Comparison of ENCODE assay signal across 2 cellular contexts in genomic region chr10:63423489-63423888, GRCh38.
TF ChIP-seq lines count a peak whose summit lies in the region.

No MANE protein-coding gene starts in this region.

TF ChIP-seq in IMR-90, 13 proteins besides CTCF, POLR2A, EP300 and RAD21:
- TF ChIP-seq MAFK (IDR thresholded peaks at IDR 0.05; ENCODE audit: low read depth, low read length) (peak; percentile 80), RFX5 (IDR thresholded peaks at IDR 0.05; ENCODE audit: low read depth, low read length) (no peak), USF2 (IDR thresholded peaks at IDR 0.05; ENCODE audit: low read depth, low read length) (no peak), NFE2L2 (IDR thresholded peaks at IDR 0.05; ENCODE audit: low read depth, low read length) (peak; percentile 92), CEBPB (IDR thresholded peaks at IDR 0.05; ENCODE audit: low read depth, low read length) (no peak), RCOR1 (IDR thresholded peaks at IDR 0.05; ENCODE audit: insufficient replicate concordance, low read length) (no peak), FOS (IDR thresholded peaks at IDR 0.05; ENCODE audit: low read depth, low read length) (no peak), SMC3 (IDR thresholded peaks at IDR 0.05; ENCODE audit: low read depth, low read length) (no peak), MXI1 (IDR thresholded peaks at IDR 0.05; ENCODE audit: borderline replicate concordance, low read depth, low read length) (no peak), BHLHE40 (IDR thresholded peaks at IDR 0.05; ENCODE audit: low read depth, low read length) (no peak), CHD1 (IDR thresholded peaks at IDR 0.05; ENCODE audit: low read depth, low read length) (no peak)

TF ChIP-seq in K562, 482 proteins besides CTCF, POLR2A, EP300 and RAD21 (continues in another document):
- TF ChIP-seq RUNX1 (IDR thresholded peaks at IDR 0.05; ENCODE audit: low read depth) (no peak), ARID1B (IDR thresholded peaks at IDR 0.05) (peak; percentile 52; the same call in 1 of the 2 replicates), CBFB (CRISPR knock-in tag; IDR thresholded peaks at IDR 0.05) (no peak), EP400 (IDR thresholded peaks at IDR 0.05) (peak; percentile 28; the same call in 1 of the 2 replicates), RBM15 (IDR thresholded peaks at IDR 0.05; ENCODE audit: insufficient read depth, low read length) (no peak), ZC3H4 (CRISPR knock-in tag; IDR thresholded peaks at IDR 0.05; ENCODE audit: borderline replicate concordance) (no peak), RFX5 (IDR thresholded peaks at IDR 0.05; ENCODE audit: low read depth, low read length) (no peak), DPF2 (IDR thresholded peaks at IDR 0.05) (peak; percentile 44; the same call in 1 of the 2 replicates), DNMT1 (IDR thresholded peaks at IDR 0.05) (no peak), CHAMP1 (IDR thresholded peaks at IDR 0.05) (peak; percentile 81; the same call in 1 of the 2 replicates), ZBTB43 (CRISPR knock-in tag; IDR thresholded peaks at IDR 0.05) (no peak), SOX6 (IDR thresholded peaks at IDR 0.05) (no peak; the same call in 1 of the 2 replicates), NFRKB (IDR thresholded peaks at IDR 0.05; ENCODE audit: low read depth) (no peak), ZNF444 (CRISPR knock-in tag; IDR thresholded peaks at IDR 0.05) (no peak), NR2C2 (CRISPR knock-in tag; IDR thresholded peaks at IDR 0.05) (no peak), NR2C2 (tag; IDR thresholded peaks at IDR 0.05) (no peak), HNRNPLL (IDR thresholded peaks at IDR 0.05; ENCODE audit: low read depth, low read length, poor library complexity, severe bottlenecking) (no peak), RNF219 (CRISPR knock-in tag; IDR thresholded peaks at IDR 0.05) (no peak), HDAC3 (IDR thresholded peaks at IDR 0.05; ENCODE audit: borderline replicate concordance, partially characterized antibody) (peak; percentile 45), MTA2 (IDR thresholded peaks at IDR 0.05; ENCODE audit: low read depth) (no peak), TRIM24 (IDR thresholded peaks at IDR 0.05) (0 out of 4 replicates have a peak, but pooled peaks of 1 of the 2 experiments have one; percentile 24), MAFK (IDR thresholded peaks at IDR 0.05; ENCODE audit: low read length) (peak; percentile 94), FOSL1 (tag; conservative IDR thresholded peaks at IDR 0.05) (no peak), UBTF (IDR thresholded peaks at IDR 0.05; ENCODE audit: borderline replicate concordance in 1 of 2, low read depth in 2 of 2, low read length in 2 of 2) (no peak), BRF2 (IDR thresholded peaks at IDR 0.05; ENCODE audit: borderline replicate concordance, insufficient read depth, insufficient read length) (no peak), PRDM10 (IDR thresholded peaks at IDR 0.05; ENCODE audit: partially characterized antibody) (peak; percentile 38), FOXK2 (conservative IDR thresholded peaks at IDR 0.05 in 1 of 2, IDR thresholded peaks at IDR 0.05 in 1 of 2; ENCODE audit: low read depth in 2 of 2) (peak; percentile 57 to 63), SRSF7 (optimal IDR thresholded peaks at IDR 0.05; ENCODE audit: low read depth, low read length) (no peak), ARID3A (IDR thresholded peaks at IDR 0.05; ENCODE audit: borderline replicate concordance, low read depth, low read length) (no peak), GATAD2B (IDR thresholded peaks at IDR 0.05; ENCODE audit: borderline replicate concordance) (peak; percentile 13; the same call in 1 of the 2 replicates), SMARCC2 (IDR thresholded peaks at IDR 0.05; ENCODE audit: low read depth) (0 out of 2 replicates have a peak, but pooled peaks have one; percentile 45), MECOM (CRISPR knock-in tag; IDR thresholded peaks at IDR 0.05) (no peak), MAFF (IDR thresholded peaks at IDR 0.05; ENCODE audit: low read length) (peak; percentile 95), MAFG (tag; conservative IDR thresholded peaks at IDR 0.05) (peak; percentile 98), NKRF (IDR thresholded peaks at IDR 0.05; ENCODE audit: borderline replicate concordance) (no peak), STAT6 (CRISPR knock-in tag; IDR thresholded peaks at IDR 0.05) (no peak), BACH1 (tag; IDR thresholded peaks at IDR 0.05) (peak; percentile 87)
